ENCODE assay signal across 8 cellular contexts in genomic region chr15:37134699-37135131, GRCh38. TPM values are rescaled to one million over a fixed set of nuclear protein-coding genes. Genes with fewer than 3 reads are reported as not detected.
A peak's percentile ranks its signal among the peaks of the same experiment; 100 is the strongest.
DNase-seq lines count a peak whose midpoint lies in the region; ATAC-seq and TF ChIP-seq lines count a peak whose summit lies in the region.

No MANE protein-coding gene starts in this region.

- H3K9ac ChIP-seq in Loucy (ENCODE audit: low read depth, low read length, poor library complexity, severe bottlenecking) = no peak overlapping the region

- peak; percentile 9 to 53 (median 29) for DNase-seq in NCI-H1417 (lab: John Stamatoyannopoulos, UW)
- DNase-seq in NCI-H1417 treated with DMSO at 0.1 percent for 48 hours (lab: John Stamatoyannopoulos, UW) = no peak
- DNase-seq in brain microvascular endothelial cell = peak; percentile 37
- DNase-seq in left lobe of liver (ENCODE audit: low spot score) = no peak
- no peak for DNase-seq in posterior cingulate gyrus
- DNase-seq in putamen (ENCODE audit: low spot score) = no peak

- ATAC-seq in left lobe of liver = peak; percentile 89
- no peak for ATAC-seq in GM18861 (IDR thresholded peaks at IDR 0.05; ENCODE audit: unreplicated experiment)

- peak; percentile 62 for TF ChIP-seq CTCF in Loucy (conservative IDR thresholded peaks at IDR 0.05; ENCODE audit: low read length)
- peak; percentile 71 for TF ChIP-seq CTCF in brain microvascular endothelial cell (IDR thresholded peaks at IDR 0.05; ENCODE audit: low read depth, low read length, missing control alignments)

- H3K4me3 ChIP-seq in Loucy (ENCODE audit: low read length, poor library complexity, severe bottlenecking) (no peak overlapping the region), brain microvascular endothelial cell (ENCODE audit: low read depth, low read length) (no peak overlapping the region)

- no peaks in the 10 kb centered on the region for H3K9me3 ChIP-seq in Loucy (ENCODE audit: insufficient read depth, low read depth, low read length)

- H3K36me3 ChIP-seq in Loucy (ENCODE audit: insufficient read depth, low read length) (no peaks in the 10 kb centered on the region), brain microvascular endothelial cell (replicated peaks) (no peaks in the 10 kb centered on the region)

- H3K27ac ChIP-seq in brain microvascular endothelial cell = no peak overlapping the region

- no peaks in the 10 kb centered on the region for H4K20me1 ChIP-seq in Loucy (ENCODE audit: insufficient read depth, low read length, poor library complexity, severe bottlenecking)

- no peak overlapping the region for H3K4me2 ChIP-seq in Loucy (ENCODE audit: low read depth, low read length, poor library complexity, severe bottlenecking)

- no peak overlapping the region for H2AFZ ChIP-seq in Loucy (ENCODE audit: low read length)

- no peaks in the 10 kb centered on the region for H3K4me1 ChIP-seq in Loucy (ENCODE audit: insufficient read depth, low read length, poor library complexity, severe bottlenecking)

- intact Hi-C loops in posterior cingulate gyrus (cut with DNase I) = loop anchor here (1.0 to 10.0 kb wide), 3 partner anchors 252 to 1620 kb away; no protein-coding TSS in a partner anchor

- no peaks in the 10 kb centered on the region for H3K9me2 ChIP-seq in Loucy (replicated peaks; ENCODE audit: low read depth, low read length)

- no peaks in the 10 kb centered on the region for H3K79me2 ChIP-seq in Loucy (ENCODE audit: insufficient read depth, low read length)

- H3K27me3 ChIP-seq in Loucy (ENCODE audit: insufficient read depth, low read length, poor library complexity, severe bottlenecking) = peaks cover 64% of the 10 kb centered on the region
- H3K27me3 ChIP-seq in brain microvascular endothelial cell (replicated peaks) = peaks cover 3% of the 10 kb centered on the region

- in situ Hi-C loops in brain microvascular endothelial cell (cut with HindIII; ENCODE audit: low pct_ligation_motif_present, low sequenced_read_pairs) = no loop called here

- no peaks in the 10 kb centered on the region for H3F3A ChIP-seq in Loucy (ENCODE audit: low read depth)

RNA-seq across cellular contexts. Expression of gene MEIS2, which starts 34.4 kb away (rescaled TPM):
- 9.1 TPM for total RNA-seq in left lobe of liver

Comparison
In these comparisons a context has a peak if more than half of its experiments do, and no peak if none do; other contexts are left out.
1. DNase-seq: peak in NCI-H1417 (3 of 3) and brain microvascular endothelial cell (single experiment); none in NCI-H1417 treated with DMSO at 0.1 percent for 48 hours (single experiment), left lobe of liver (single experiment), posterior cingulate gyrus (0 of 10) and putamen (single experiment).